In genomic region chr2:215966274-215966673, GRCh38 we compare ENCODE assay signal across 14 cellular contexts.
"Had no signal": no experiment of that assay in that cellular context is flagged by ENCODE, and none has a peak within 500 bp of the region (broad histone marks: within the 10 kb centered on the region; RNA-seq: fewer than 3 reads in every experiment).

No MANE protein-coding gene starts in this region.

- H3K27ac Mint-ChIP-seq: activated T-cell treated with anti-CD3 and anti-CD28 coated beads, Interleukin-2, amount 50 U/mL, for 72 hours had no signal

- H3K4me1 ChIP-seq: gastrocnemius medialis, uterus had no signal

- H3K36me3 ChIP-seq: adrenal gland, gastrocnemius medialis, heart left ventricle, tibial nerve, uterus had no signal

- H3K27ac ChIP-seq: adrenal gland, dorsolateral prefrontal cortex, gastrocnemius medialis, heart left ventricle, parathyroid adenoma, tibial nerve, uterus had no signal

- H3K27me3 ChIP-seq: adrenal gland, dorsolateral prefrontal cortex, gastrocnemius medialis, heart left ventricle, tibial nerve, uterus had no signal

- DNase-seq: activated naive CD4-positive, alpha-beta T cell; activated T-cell treated with anti-CD3 and anti-CD28 coated beads, Interleukin-2, amount 50 U/mL, for 72 hours; adrenal gland; dorsolateral prefrontal cortex; gastrocnemius medialis; heart left ventricle; left colon; stimulated activated naive CD4-positive, alpha-beta T cell treated with Interleukin-2 at 50 U/mL for 16 hours; substantia nigra; uterus had no signal

- ATAC-seq: activated T-cell treated with anti-CD3 and anti-CD28 coated beads, Interleukin-2, amount 50 U/mL, for 72 hours; gastrocnemius medialis; heart left ventricle; left colon had no signal

- H3K4me3 ChIP-seq: adrenal gland, dorsolateral prefrontal cortex, gastrocnemius medialis, heart left ventricle, lung, tibial nerve, uterus had no signal

- H3K9ac ChIP-seq: parathyroid adenoma had no signal

- H2AFZ ChIP-seq: parathyroid adenoma had no signal

- H3K4me3 Mint-ChIP-seq: activated T-cell treated with anti-CD3 and anti-CD28 coated beads, Interleukin-2, amount 50 U/mL, for 72 hours; mesothelial cell of epicardium had no signal

- H3K9me3 ChIP-seq: adrenal gland, gastrocnemius medialis, heart left ventricle, tibial nerve, uterus had no signal
